9 cellular contexts compared by ENCODE assay signal in the genomic region with DNA sequence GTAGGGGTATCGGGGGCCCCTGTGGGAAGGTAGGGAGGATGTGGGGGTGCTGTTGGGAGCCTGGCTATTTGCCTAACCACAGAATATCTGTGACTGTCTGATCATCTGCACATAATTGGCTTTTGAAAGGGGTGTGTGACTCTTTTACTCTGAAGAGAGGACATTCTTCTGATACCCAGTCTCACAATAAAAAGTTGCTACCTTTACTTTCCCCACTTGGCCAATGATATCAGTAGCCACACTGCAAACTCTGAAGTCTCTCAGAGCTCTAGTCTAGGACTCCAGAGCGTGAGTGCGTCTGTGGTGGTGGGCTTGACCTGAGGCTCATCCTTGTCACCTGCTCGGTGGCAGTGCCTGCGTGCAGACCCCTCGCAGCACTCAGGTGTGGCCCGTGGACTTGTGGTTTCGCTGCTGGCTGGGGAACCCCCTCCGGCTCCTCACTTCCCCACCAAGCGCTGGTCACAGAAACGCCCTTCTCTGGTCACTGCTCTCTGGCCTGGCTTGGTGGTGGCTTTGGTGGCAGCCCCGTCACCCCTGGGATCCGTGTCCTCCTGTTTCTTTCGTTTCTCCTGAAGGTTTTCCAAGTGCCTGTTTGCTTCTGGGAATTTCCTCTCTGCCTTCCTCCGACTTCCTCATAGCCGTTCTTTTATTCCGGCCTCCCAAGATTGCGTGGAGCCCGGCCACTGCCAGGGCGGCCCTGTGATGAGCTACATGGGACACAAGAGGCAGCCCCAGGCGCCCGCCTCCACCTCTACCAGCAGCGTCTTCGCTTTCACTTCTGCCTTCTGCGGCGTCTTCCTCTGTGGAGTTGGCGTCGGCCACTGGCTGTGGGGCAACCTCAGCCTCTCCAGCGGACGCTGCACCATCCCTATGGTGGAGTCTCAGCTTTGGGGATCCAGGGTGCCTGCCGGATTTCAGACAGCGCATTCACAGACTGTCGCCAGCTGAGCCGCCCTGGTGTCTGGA.
DNase-seq lines count a peak whose midpoint lies in the region; ATAC-seq and TF ChIP-seq lines count a peak whose summit lies in the region.
"Had no signal": no experiment of that assay in that cellular context is flagged by ENCODE, and none has a peak within 500 bp of the region (broad histone marks: within the 10 kb centered on the region; RNA-seq: fewer than 3 reads in every experiment).

No MANE protein-coding gene starts in this region.

- H3K27ac ChIP-seq in OCI-LY7 (ENCODE audit: low read depth, low read length, poor library complexity, severe bottlenecking): no peak overlapping the region
- H3K27ac ChIP-seq: SK-N-MC had no signal

- DNase-seq in NOMO-1 (lab: John Stamatoyannopoulos, UW; ENCODE audit: unreplicated experiment in 2 of 2) (peak; percentile 86 to 89), mucosa of descending colon (peak in 2 of 3 donors; percentile 35 to 44), OCI-LY7 (ENCODE audit: low spot score) (no peak), NCI-H2171 treated with DMSO at 0.1 percent for 48 hours (lab: John Stamatoyannopoulos, UW) (no peak), OCI-M2 (lab: John Stamatoyannopoulos, UW; ENCODE audit: unreplicated experiment) (no peak)
- no peak for DNase-seq in stimulated activated naive CD4-positive, alpha-beta T cell treated with Interleukin-2 at 50 U/mL for 16 hours (lab: John Stamatoyannopoulos, UW)

- H3K79me2 ChIP-seq in OCI-LY7 (ENCODE audit: insufficient read depth, low read depth, low read length): no peaks in the 10 kb centered on the region

- BruUV-seq in OCI-LY7 (replicated peaks; lab: Mats Ljungman, UMichigan): no TSS peak

- H3K36me3 ChIP-seq in mucosa of descending colon (ENCODE audit: low read depth): no peaks in the 10 kb centered on the region
- no peaks in the 10 kb centered on the region for H3K36me3 ChIP-seq in OCI-LY7 (ENCODE audit: insufficient read depth, low read length)

- no peaks in the 10 kb centered on the region for H3K9me2 ChIP-seq in OCI-LY7 (ENCODE audit: insufficient read depth, low read length)

- H3K9me3 ChIP-seq in mucosa of descending colon (no peaks in the 10 kb centered on the region), OCI-LY7 (ENCODE audit: low read length) (no peaks in the 10 kb centered on the region)

- no peak overlapping the region for H2AFZ ChIP-seq in OCI-LY7 (ENCODE audit: low read length)

- CTCF ChIA-PET in OCI-LY7 (lab: Charles Lee; ENCODE audit: unreplicated experiment): no interaction called here

- no peak overlapping the region for H3K4me3 ChIP-seq in mucosa of descending colon
- no peak overlapping the region for H3K4me3 ChIP-seq in OCI-LY7 (ENCODE audit: low read depth, low read length, poor library complexity, severe bottlenecking)
- H3K4me3 ChIP-seq: SK-N-MC had no signal

- TF ChIP-seq CTCF in mucosa of descending colon (IDR thresholded peaks at IDR 0.05) (no peak), OCI-LY7 (conservative IDR thresholded peaks at IDR 0.05; ENCODE audit: low read length) (no peak)

- intact Hi-C loops in mucosa of descending colon (cut with DNase I, micrococcal nuclease) (no loop called here), OCI-LY7 (cut with micrococcal nuclease; ENCODE audit: unreplicated experiment) (no loop called here)

- ATAC-seq in GM18520 (IDR thresholded peaks at IDR 0.05; ENCODE audit: unreplicated experiment): peak; percentile 42
- ATAC-seq in GM21576 (IDR thresholded peaks at IDR 0.05; ENCODE audit: unreplicated experiment): peak; percentile 79
- peak; percentile 36 for ATAC-seq in mucosa of descending colon

- POLR2A ChIA-PET in OCI-LY7 (lab: Charles Lee): no interaction called here

- no peak overlapping the region for H3K4me2 ChIP-seq in OCI-LY7 (ENCODE audit: low read length)

- H3K4me1 ChIP-seq in mucosa of descending colon (ENCODE audit: low read depth): peaks cover 11% of the 10 kb centered on the region
- no peaks in the 10 kb centered on the region for H3K4me1 ChIP-seq in OCI-LY7 (ENCODE audit: insufficient read depth, low read length, poor library complexity, severe bottlenecking)

- no peaks in the 10 kb centered on the region; the same call in 1 of the 2 replicates for H4K20me1 ChIP-seq in OCI-LY7 (ENCODE audit: insufficient read depth, low read length)

Comparison
In these comparisons a context has a peak if more than half of its experiments do, and no peak if none do; other contexts are left out.
1. DNase-seq: peak in NOMO-1 (2 of 2) and mucosa of descending colon (2 of 3); none in OCI-LY7 (single experiment), stimulated activated naive CD4-positive, alpha-beta T cell treated with Interleukin-2 at 50 U/mL for 16 hours (single experiment), NCI-H2171 treated with DMSO at 0.1 percent for 48 hours (single experiment) and OCI-M2 (single experiment).
2. Peak in every context shown above with its lines, with median percentiles within 50 percentile points of each other: ATAC-seq.